8 cellular contexts compared by ENCODE assay signal in the genomic region with DNA sequence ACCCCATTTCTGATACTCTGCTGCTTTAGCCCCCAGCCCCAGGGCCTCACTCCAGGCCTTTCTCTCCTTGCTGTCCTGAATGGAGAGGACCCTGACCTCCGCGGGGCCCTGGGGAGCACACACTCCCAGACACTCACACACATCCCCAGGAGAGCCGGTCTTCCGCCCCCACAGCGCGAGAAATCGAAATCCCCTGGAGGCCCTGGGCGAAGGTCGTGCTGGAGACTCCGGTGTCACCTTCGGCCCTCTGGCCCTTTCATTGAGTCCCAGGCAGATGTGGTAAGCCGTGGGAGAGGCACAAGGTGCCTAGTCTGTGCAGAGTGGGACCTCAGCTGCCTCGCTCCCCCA. TPM values are rescaled to one million over a fixed set of nuclear protein-coding genes. Genes with fewer than 3 reads are reported as not detected.
DNase-seq lines count a peak whose midpoint lies in the region; ATAC-seq and TF ChIP-seq lines count a peak whose summit lies in the region.

No MANE protein-coding gene starts in this region.

- H3K27ac ChIP-seq in SJSA1 (no peak overlapping the region), skin epidermis (peak overlapping the region in 5 of 21 experiments; percentile 38 to 68 (median 56))

- DNase-seq in SJSA1 (ENCODE audit: low read depth in 1 of 2, low spot score in 2 of 2), result no peak
- DNase-seq in foreskin fibroblast, result peak in 1 of 2 donors; percentile 21
- DNase-seq in mesenteric fat pad (ENCODE audit: low spot score), result no peak

- H3K36me3 ChIP-seq in SJSA1, result no peaks in the 10 kb centered on the region

- peak; percentile 11 for ATAC-seq in GM21360 (IDR thresholded peaks at IDR 0.05; ENCODE audit: unreplicated experiment)
- ATAC-seq in HG02884 (IDR thresholded peaks at IDR 0.05; ENCODE audit: unreplicated experiment), result no peak
- ATAC-seq in HG03280 (IDR thresholded peaks at IDR 0.05; ENCODE audit: unreplicated experiment), result no peak
- ATAC-seq in HG03108 (IDR thresholded peaks at IDR 0.05; ENCODE audit: unreplicated experiment), result no peak

- H3K4me3 ChIP-seq in SJSA1 (peak overlapping the region; percentile 72), foreskin fibroblast (ENCODE audit: low read depth in 1 of 2, low read length in 2 of 2) (peak overlapping the region; percentile 65 to 76), skin epidermis (peak overlapping the region; percentile 68 to 88 (median 77))

- H3K27me3 ChIP-seq in SJSA1 (replicated peaks), result no peaks in the 10 kb centered on the region

- H3K9me3 ChIP-seq in SJSA1 (replicated peaks), result no peaks in the 10 kb centered on the region

- no peak for TF ChIP-seq CTCF in foreskin fibroblast (IDR thresholded peaks at IDR 0.05; ENCODE audit: low read depth, low read length)

- peaks cover 13% of the 10 kb centered on the region; the same call in 1 of the 2 replicates for H3K4me1 ChIP-seq in SJSA1 (replicated peaks)

RNA-seq across cellular contexts. Expression of gene GOLGA8B, which starts 0.8 kb away (rescaled TPM):
- 15.9 and 20.9 TPM in 2 replicates for total RNA-seq in SJSA1 (2014; rRNA removed; shearing (Covaris generic))
- 39.8 TPM for total RNA-seq in mesenteric fat pad
